In the genomic region with DNA sequence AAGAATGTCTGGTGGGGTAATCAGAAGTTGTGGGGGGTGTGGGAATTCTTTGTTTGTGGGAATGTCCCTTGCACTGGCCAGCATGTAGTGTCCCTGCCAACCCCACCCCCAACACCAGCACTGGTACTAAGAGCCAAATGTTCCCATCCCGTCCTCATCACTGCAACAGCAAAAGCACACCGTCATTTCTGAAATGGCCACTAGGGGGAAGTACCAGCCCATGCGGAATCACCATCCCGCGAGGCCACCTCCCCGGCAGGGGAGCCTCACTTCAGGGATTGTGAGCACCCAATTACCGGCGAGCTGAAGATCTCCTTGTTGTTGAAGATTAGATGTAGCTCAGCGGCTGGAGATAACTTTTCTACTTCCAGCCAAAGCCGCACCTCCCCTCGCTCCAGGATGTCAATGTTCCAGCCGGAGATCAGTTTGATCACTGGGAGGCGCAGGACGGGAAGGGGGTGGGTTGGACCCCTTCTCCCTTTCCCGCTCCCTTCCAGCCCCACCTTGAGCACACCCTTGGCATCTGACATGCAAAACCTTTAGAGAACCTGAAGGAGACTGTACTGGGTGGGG, we compare ENCODE assay signal across 9 cellular contexts. TPM values are rescaled to one million over a fixed set of nuclear protein-coding genes. Genes with fewer than 3 reads are reported as not detected.
DNase-seq lines count a peak whose midpoint lies in the region; ATAC-seq and TF ChIP-seq lines count a peak whose summit lies in the region.
"Had no signal": no experiment of that assay in that cellular context is flagged by ENCODE, and none has a peak within 500 bp of the region (broad histone marks: within the 10 kb centered on the region; RNA-seq: fewer than 3 reads in every experiment).

No MANE protein-coding gene starts in this region.

- DNase-seq in DMS53 (lab: John Stamatoyannopoulos, UW) (peak; percentile 90), Karpas-422 (peak; percentile 93), Panc1 (ENCODE audit: low read depth, low spot score) (peak; percentile 67), fibroblast of the aortic adventitia (ENCODE audit: low read depth) (peak; percentile 78), neural crest cell (ENCODE audit: low read depth, low spot score) (peak; percentile 84)
- DNase-seq in activated T-cell treated with anti-CD3 and anti-CD28 coated beads, Interleukin-2, amount 50 U/mL, for 24 hours, result peak; percentile 77
- DNase-seq in stimulated activated naive CD8-positive, alpha-beta T cell treated with anti-CD3 and anti-CD28 coated beads, Interleukin-15, Interleukin-2, amounts not matched to agents 100 U/mL and 50 U/mL, for 24 hours, result peak; percentile 82

- no peaks in the 10 kb centered on the region for H4K20me1 ChIP-seq in Karpas-422 (ENCODE audit: insufficient read depth, low read depth, low read length)

- H3K27me3 ChIP-seq in Karpas-422 (ENCODE audit: low read length) (no peaks in the 10 kb centered on the region), Panc1 (ENCODE audit: control insufficient read depth, insufficient read depth, low read length) (no peaks in the 10 kb centered on the region)

- peak; percentile 95 for TF ChIP-seq CTCF in Panc1 (IDR thresholded peaks at IDR 0.05)
- TF ChIP-seq CTCF in fibroblast of the aortic adventitia (IDR thresholded peaks at IDR 0.05; ENCODE audit: insufficient read depth, low read length), result peak; percentile 91
- peak; percentile 89 for TF ChIP-seq CTCF in neural crest cell (conservative IDR thresholded peaks at IDR 0.05)

- no peaks in the 10 kb centered on the region for H3K79me2 ChIP-seq in Karpas-422 (ENCODE audit: low read length)

- intact Hi-C loops in Panc1 (cut with micrococcal nuclease; ENCODE audit: unreplicated experiment), result loop anchor here (5.0 kb wide), 3 partner anchors 41 to 321 kb away; a partner anchor contains a TSS

- H3K4me1 ChIP-seq in Karpas-422 (ENCODE audit: low read length) (peaks cover 6% of the 10 kb centered on the region), Panc1 (ENCODE audit: control insufficient read depth, insufficient read depth, low read length) (peaks cover 8% of the 10 kb centered on the region; the same call in 1 of the 2 replicates)

- no peak overlapping the region for H3K9ac ChIP-seq in Karpas-422 (ENCODE audit: low read length)

- H3K27ac Mint-ChIP-seq in activated T-cell treated with anti-CD3 and anti-CD28 coated beads, Interleukin-2, amount 50 U/mL, for 24 hours, result no peak overlapping the region
- no peak overlapping the region for H3K27ac Mint-ChIP-seq in neural crest cell (ENCODE audit: unreplicated experiment)
- H3K27ac Mint-ChIP-seq: dendritic cell treated with granulocyte-macrophage colony-stimulating factor and Interleukin-4, amounts not matched to agents 40 ng/mL and 50 ng/mL, for 4 days had no signal

- H3K9me3 ChIP-seq in Karpas-422 (ENCODE audit: low read length) (no peaks in the 10 kb centered on the region), Panc1 (ENCODE audit: control insufficient read depth, insufficient read depth, low read depth, low read length) (no peaks in the 10 kb centered on the region)

- ATAC-seq in Panc1 (peak; percentile 95), GM21825 (IDR thresholded peaks at IDR 0.05; ENCODE audit: unreplicated experiment) (no peak)
- ATAC-seq in stimulated activated naive CD8-positive, alpha-beta T cell treated with anti-CD3 and anti-CD28 coated beads, Interleukin-15, Interleukin-2, amounts not matched to agents 100 U/mL and 50 U/mL, for 24 hours, result peak; percentile 74

- H3K36me3 Mint-ChIP-seq in activated T-cell treated with anti-CD3 and anti-CD28 coated beads, Interleukin-2, amount 50 U/mL, for 24 hours (ENCODE audit: low read depth), result no peaks in the 10 kb centered on the region
- H3K36me3 Mint-ChIP-seq in neural crest cell (ENCODE audit: low read depth), result no peaks in the 10 kb centered on the region

- BruUV-seq in Panc1 (replicated peaks; lab: Mats Ljungman, UMichigan), result no TSS peak

- H3K4me1 Mint-ChIP-seq in activated T-cell treated with anti-CD3 and anti-CD28 coated beads, Interleukin-2, amount 50 U/mL, for 24 hours (ENCODE audit: low read depth), result peaks cover 4% of the 10 kb centered on the region
- H3K4me1 Mint-ChIP-seq in neural crest cell, result peaks cover 3% of the 10 kb centered on the region

- no peak overlapping the region for H3K4me3 ChIP-seq in Karpas-422 (ENCODE audit: low read length)
- no peak overlapping the region for H3K4me3 ChIP-seq in Panc1 (ENCODE audit: low read depth in 2 of 2, low read length in 2 of 2)
- H3K4me3 ChIP-seq in fibroblast of the aortic adventitia (ENCODE audit: low read depth, low read length), result no peak overlapping the region

- H3K4me2 ChIP-seq in Karpas-422 (ENCODE audit: low read depth, low read length, poor library complexity, severe bottlenecking), result no peak overlapping the region

- POLR2A ChIA-PET in Panc1 (lab: Charles Lee), result interaction anchor here (0.6 kb wide), 1 partner anchor 161 kb away, joined by 6 read pairs; no protein-coding TSS in a partner anchor

- H2AFZ ChIP-seq in Karpas-422 (ENCODE audit: low read length), result no peak overlapping the region

- in situ Hi-C loops in Panc1 (cut with HindIII; ENCODE audit: low pct_unique_long_range_greater_than_20kb, low sequenced_read_pairs), result no loop called here

- CTCF ChIA-PET in Panc1 (lab: Charles Lee), result interaction anchor here (0.6 to 1.4 kb wide), 4 partner anchors 42 to 128 kb away, joined by 3 to 7 read pairs (median 6); no protein-coding TSS in a partner anchor

- H3K4me3 Mint-ChIP-seq in activated T-cell treated with anti-CD3 and anti-CD28 coated beads, Interleukin-2, amount 50 U/mL, for 24 hours, result no peak overlapping the region
- no peak overlapping the region for H3K4me3 Mint-ChIP-seq in neural crest cell
- H3K4me3 Mint-ChIP-seq: dendritic cell treated with granulocyte-macrophage colony-stimulating factor and Interleukin-4, amounts not matched to agents 40 ng/mL and 50 ng/mL, for 4 days had no signal

- no peaks in the 10 kb centered on the region for H3K9me2 ChIP-seq in Karpas-422 (replicated peaks; ENCODE audit: insufficient read depth, low read length)

- no peaks in the 10 kb centered on the region for H3K36me3 ChIP-seq in Karpas-422 (ENCODE audit: insufficient read depth, low read length)
- no peaks in the 10 kb centered on the region for H3K36me3 ChIP-seq in Panc1 (ENCODE audit: control insufficient read depth, insufficient read depth, low read length)

- peaks cover 7% of the 10 kb centered on the region for H3K27me3 Mint-ChIP-seq in activated T-cell treated with anti-CD3 and anti-CD28 coated beads, Interleukin-2, amount 50 U/mL, for 24 hours
- peaks cover 10% of the 10 kb centered on the region for H3K27me3 Mint-ChIP-seq in neural crest cell (ENCODE audit: low read depth)

- H3K27ac ChIP-seq in Karpas-422 (ENCODE audit: low read length) (no peak overlapping the region), Panc1 (ENCODE audit: low read length) (no peak overlapping the region)

- no peaks in the 10 kb centered on the region for H3K9me3 Mint-ChIP-seq in activated T-cell treated with anti-CD3 and anti-CD28 coated beads, Interleukin-2, amount 50 U/mL, for 24 hours
- H3K9me3 Mint-ChIP-seq in neural crest cell, result no peaks in the 10 kb centered on the region
- H3K9me3 Mint-ChIP-seq: dendritic cell treated with granulocyte-macrophage colony-stimulating factor and Interleukin-4, amounts not matched to agents 40 ng/mL and 50 ng/mL, for 4 days had no signal

RNA-seq across cellular contexts. Expression of a gene that starts 41.0 kb away (rescaled TPM):
- not detected in 2 replicates for total RNA-seq in Karpas-422 (2014; rRNA removed; shearing (Covaris generic); ENCODE audit: low replicate concordance)
- total RNA-seq in Panc1 (2021; ENCODE audit: unreplicated experiment) (0.05 TPM), fibroblast of the aortic adventitia (ENCODE audit: low replicate concordance) (under 0.01 TPM in 1 of 2 replicates, not detected in the other), neural crest cell (not detected in 2 replicates)
- not detected for polyA plus RNA-seq in Panc1 (2012; ENCODE audit: insufficient read length)
